Comparison of ENCODE assay signal across 8 cellular contexts in genomic region chr15:73996267-73996666, GRCh38. TPM values are rescaled to one million over a fixed set of nuclear protein-coding genes. Genes with fewer than 3 reads are reported as not detected.
DNase-seq lines count a peak whose midpoint lies in the region; ATAC-seq and TF ChIP-seq lines count a peak whose summit lies in the region.

No MANE protein-coding gene starts in this region.

- H3K36me3 ChIP-seq in GM06990 (ENCODE audit: control insufficient read depth, insufficient read depth, low read length) (peaks cover 3% of the 10 kb centered on the region; the same call in 1 of the 2 replicates), sigmoid colon (peaks cover 0 to 27% (median 11%) of the 10 kb centered on the region in 4 donors)

- H3K4me3 ChIP-seq in GM06990 (replicated peaks; ENCODE audit: low read depth, low read length) (peak overlapping the region; percentile 87), sigmoid colon (peak overlapping the region; percentile 70 to 93 (median 85))

- no peaks in the 10 kb centered on the region for H3K27me3 ChIP-seq in GM06990 (replicated peaks; ENCODE audit: control insufficient read depth, insufficient read depth, low read length)
- H3K27me3 ChIP-seq in sigmoid colon, result no peaks in the 10 kb centered on the region

- no peak for DNase-seq in GM06990 (ENCODE audit: extremely low read depth, insufficient read length)
- DNase-seq in RKO (ENCODE audit: low spot score), result peak; percentile 26
- DNase-seq in erythroblast (lab: John Stamatoyannopoulos, UW), result peak; percentile 61 to 82
- no peak for DNase-seq in sigmoid colon
- DNase-seq in NCI-H345 (lab: John Stamatoyannopoulos, UW), result no peak
- DNase-seq in stimulated activated CD4-positive, alpha-beta T cell treated with anti-CD3 and anti-CD28 coated beads, Interleukin-1b, Interleukin-23, amount 100 ng/mL, for 48 hours, result no peak
- no peak for DNase-seq in islet precursor cell

- peak overlapping the region; percentile 92 to 95 (median 94) for H3K27ac ChIP-seq in sigmoid colon

- H3K9me3 ChIP-seq in sigmoid colon, result no peaks in the 10 kb centered on the region

- peaks cover 0 to 87% (median 64%) of the 10 kb centered on the region in 4 donors for H3K4me1 ChIP-seq in sigmoid colon

- TF ChIP-seq CTCF in GM06990 (IDR thresholded peaks at IDR 0.05; ENCODE audit: insufficient read depth, low read length, poor library complexity, severe bottlenecking), result no peak
- TF ChIP-seq CTCF in sigmoid colon (IDR thresholded peaks at IDR 0.05), result no peak

- ATAC-seq in GM21737 (IDR thresholded peaks at IDR 0.05; ENCODE audit: unreplicated experiment), result no peak

- no peak for TF ChIP-seq EP300 in sigmoid colon (IDR thresholded peaks at IDR 0.05)

- WGBS in sigmoid colon, 2 donors, result 59 to 69% methylated on average over 2 of the region's 2 CpGs

- TF ChIP-seq POLR2A in erythroblast (IDR thresholded peaks at IDR 0.05; ENCODE audit: low read length) (no peak), sigmoid colon (IDR thresholded peaks at IDR 0.05) (no peak)

- intact Hi-C loops in sigmoid colon (cut with DNase I), result loop anchor here (10.0 kb wide), 2 partner anchors 1459 to 1521 kb away; partner anchors contain the start of genes ARIH1 and SIN3A

RNA-seq across cellular contexts. Expression of gene PML, which starts 1.8 kb away (rescaled TPM):
- total RNA-seq in sigmoid colon, result 100 to 1,000 TPM in 1 of 4 donors, 10 to 100 TPM in 3; 43.3 to 129 (median 60.0) TPM
- 10 to 100 TPM in 1 of 3 donors, 1 to 10 TPM in 2; 9.6 to 36.4 (median 9.7) TPM for polyA plus RNA-seq in sigmoid colon

RNA-seq across cellular contexts. Expression of gene STOML1, which starts 4.2 kb away (rescaled TPM):
- 10 to 100 TPM in 3 of 4 donors, 1 to 10 TPM in 1; 10.0 to 17.8 (median 13.8) TPM for total RNA-seq in sigmoid colon
- polyA plus RNA-seq in sigmoid colon, result 10 to 100 TPM in 1 of 3 donors, 1 to 10 TPM in 2; 3.5 to 18.5 (median 4.2) TPM

Comparison
In these comparisons a context has a peak if more than half of its experiments do, and no peak if none do; other contexts are left out.
1. DNase-seq: peak in RKO (single experiment) and erythroblast (2 of 2); none in GM06990 (single experiment), sigmoid colon (single experiment), NCI-H345 (single experiment), stimulated activated CD4-positive, alpha-beta T cell treated with anti-CD3 and anti-CD28 coated beads, Interleukin-1b, Interleukin-23, amount 100 ng/mL, for 48 hours (single experiment) and islet precursor cell (single experiment).